ENCODE assay signal across 10 cellular contexts in genomic region chr7:129781856-129782256, GRCh38.
DNase-seq lines count a peak whose midpoint lies in the region; ATAC-seq, FAIRE-seq and TF ChIP-seq lines count a peak whose summit lies in the region.
"Had no signal": no experiment of that assay in that cellular context is flagged by ENCODE, and none has a peak within 500 bp of the region (broad histone marks: within the 10 kb centered on the region; RNA-seq: fewer than 3 reads in every experiment).

No MANE protein-coding gene starts in this region.

- no peak overlapping the region; a peak in 1 of 4 replicates for H3K9ac ChIP-seq in K562 (ENCODE audit: insufficient read depth in 1 of 2, low read depth in 2 of 2, low read length in 2 of 2)

- H3K79me2 ChIP-seq in K562 (ENCODE audit: control insufficient read depth, insufficient read depth, low read length) = peaks cover 22% of the 10 kb centered on the region; the same call in 2 of the 3 replicates

- DNase-seq in DMS 273 (lab: John Stamatoyannopoulos, UW; ENCODE audit: unreplicated experiment) (peak; percentile 82), DMS 273 treated with DMSO at 0.1 percent for 48 hours (lab: John Stamatoyannopoulos, UW) (no peak), NCI-H128 (lab: John Stamatoyannopoulos, UW; ENCODE audit: unreplicated experiment) (peak; percentile 29), K562 (ENCODE audit: extremely low read depth in 1 of 4, low spot score in 3 of 4) (peak in 1 of 4 experiments; percentile 57), pancreas (peak in 2 of 6 donors; percentile 22 to 30), OCI-M1 (lab: John Stamatoyannopoulos, UW) (no peak)
- DNase-seq: ovary had no signal

- intact Hi-C loops in K562 (cut with micrococcal nuclease) = no loop called here
- intact Hi-C loops in pancreas (cut with DNase I) = no loop called here

- no peak for TF ChIP-seq EP300 in K562 (IDR thresholded peaks at IDR 0.05; ENCODE audit: low read length)

- TF ChIP-seq CTCF in K562 (IDR thresholded peaks at IDR 0.05 in 2 of 3, conservative IDR thresholded peaks at IDR 0.05 in 1 of 3; ENCODE audit: insufficient read depth in 2 of 3, low read depth in 1 of 3, low read length in 3 of 3) (no peak), pancreas (IDR thresholded peaks at IDR 0.05) (no peak)

- no peak for FAIRE-seq in K562 (lab: Jason Lieb, UNC)
- no peak for FAIRE-seq in pancreas (lab: Jason Lieb, UNC)

- no peak overlapping the region for H3K4me2 ChIP-seq in K562 (ENCODE audit: insufficient read depth, low read length)

- TF ChIP-seq POLR2A in K562 (conservative IDR thresholded peaks at IDR 0.05) = no peak

- no peaks in the 10 kb centered on the region for H3K27me3 ChIP-seq in K562 (ENCODE audit: control insufficient read depth in 2 of 2, insufficient read depth in 2 of 2, low read length in 2 of 2)
- H3K27me3 ChIP-seq in pancreas = peaks cover 0 to 15% (median 2%) of the 10 kb centered on the region in 4 donors

- WGBS in K562 (ENCODE audit: insufficient coverage, low coverage, missing lambda C conversion rate) = 77% methylated on average over 39 of the region's 43 CpGs
- 7 to 19% methylated on average over 29 to 43 of the region's 43 CpGs for WGBS in pancreas, 2 donors

- H4K20me1 ChIP-seq in K562 (replicated peaks; ENCODE audit: control insufficient read depth, insufficient read depth, low read length) = no peaks in the 10 kb centered on the region; the same call in 1 of the 2 replicates

- CTCF ChIA-PET in K562 (lab: Yijun Ruan, JAX; ENCODE audit: low intra/inter-chr PET ratio) = interaction anchor here (0.7 kb wide), 1 partner anchor 1721 kb away, joined by 3 read pairs; no protein-coding TSS in a partner anchor

- no peak overlapping the region for H2AFZ ChIP-seq in K562 (ENCODE audit: low read depth, low read length)

- H3K4me1 ChIP-seq in K562 (replicated peaks in 1 of 2; ENCODE audit: control insufficient read depth in 2 of 2, insufficient read depth in 2 of 2, low read length in 2 of 2) (peaks cover 13 to 80% of the 10 kb centered on the region in 2 experiments; a peak in 3 of 5 replicates), pancreas (peaks cover 0 to 10% (median 0%) of the 10 kb centered on the region in 3 donors)

- in situ Hi-C loops in K562 (cut with MboI) = no loop called here

- no peak for TF ChIP-seq RAD21 in K562 (CRISPR knock-in tag; conservative IDR thresholded peaks at IDR 0.05 in 1 of 2, IDR thresholded peaks at IDR 0.05 in 1 of 2)

- POLR2A ChIA-PET in K562 (lab: Yijun Ruan, JAX) = no interaction called here

- H3K9me1 ChIP-seq in K562 (ENCODE audit: control insufficient read depth, insufficient read depth, low read length) = no peaks in the 10 kb centered on the region

- no peaks in the 10 kb centered on the region for H3K9me3 ChIP-seq in K562 (replicated peaks; ENCODE audit: control insufficient read depth, insufficient read depth, low read depth, low read length)
- H3K9me3 ChIP-seq in pancreas = no peaks in the 10 kb centered on the region
- H3K9me3 ChIP-seq: ovary had no signal

- H3K4me3 ChIP-seq in K562 (no peak overlapping the region), pancreas (peak overlapping the region in 3 of 4 donors; percentile 1 to 89 (median 82))
- H3K4me3 ChIP-seq: ovary had no signal

- BruUV-seq in K562 (replicated peaks; lab: Mats Ljungman, UMichigan) = no TSS peak

- no peaks in the 10 kb centered on the region for H3K36me3 ChIP-seq in K562 (ENCODE audit: control insufficient read depth, insufficient read depth, low read length)
- no peaks in the 10 kb centered on the region for H3K36me3 ChIP-seq in pancreas
- H3K36me3 ChIP-seq: ovary had no signal

- H3K27ac ChIP-seq in K562 (ENCODE audit: extremely low read depth, low read depth, low read length) (no peak overlapping the region), pancreas (no peak overlapping the region)
- H3K27ac ChIP-seq: foreskin keratinocyte, ovary had no signal

- ATAC-seq in K562 (no peak), pancreas (no peak), HG02852 (IDR thresholded peaks at IDR 0.05; ENCODE audit: unreplicated experiment) (no peak), HG03135 (IDR thresholded peaks at IDR 0.05; ENCODE audit: unreplicated experiment) (no peak)
- ATAC-seq: foreskin keratinocyte had no signal

TF ChIP-seq in K562, 482 proteins besides CTCF, POLR2A, EP300 and RAD21:
- TF ChIP-seq NRF1 (conservative IDR thresholded peaks at IDR 0.05 in 1 of 2, IDR thresholded peaks at IDR 0.05 in 1 of 2) (no peak), CBX5 (IDR thresholded peaks at IDR 0.05; ENCODE audit: borderline replicate concordance, low read depth) (no peak), PCBP1 (IDR thresholded peaks at IDR 0.05; ENCODE audit: low read depth, low read length, poor library complexity, severe bottlenecking) (peak; percentile 70), ZBTB33 (CRISPR knock-in tag; IDR thresholded peaks at IDR 0.05) (peak; percentile 98), GTF2F1 (IDR thresholded peaks at IDR 0.05; ENCODE audit: low read depth, low read length) (no peak), CREB1 (IDR thresholded peaks at IDR 0.05) (no peak), CREB1 (CRISPR knock-in tag; IDR thresholded peaks at IDR 0.05) (no peak), ZNF589 (CRISPR knock-in tag; IDR thresholded peaks at IDR 0.05; ENCODE audit: low read depth) (no peak), MYC (IDR thresholded peaks at IDR 0.05; ENCODE audit: low read depth, low read length) (no peak), MYC (CRISPR knock-in tag; IDR thresholded peaks at IDR 0.05; ENCODE audit: borderline replicate concordance, low read depth) (no peak), ZBTB7A (IDR thresholded peaks at IDR 0.05; ENCODE audit: borderline replicate concordance, control insufficient read depth, low read depth, low read length) (0 out of 2 replicates have a peak, but pooled peaks have one; percentile 32)
- TF ChIP-seq, protein P1, sequence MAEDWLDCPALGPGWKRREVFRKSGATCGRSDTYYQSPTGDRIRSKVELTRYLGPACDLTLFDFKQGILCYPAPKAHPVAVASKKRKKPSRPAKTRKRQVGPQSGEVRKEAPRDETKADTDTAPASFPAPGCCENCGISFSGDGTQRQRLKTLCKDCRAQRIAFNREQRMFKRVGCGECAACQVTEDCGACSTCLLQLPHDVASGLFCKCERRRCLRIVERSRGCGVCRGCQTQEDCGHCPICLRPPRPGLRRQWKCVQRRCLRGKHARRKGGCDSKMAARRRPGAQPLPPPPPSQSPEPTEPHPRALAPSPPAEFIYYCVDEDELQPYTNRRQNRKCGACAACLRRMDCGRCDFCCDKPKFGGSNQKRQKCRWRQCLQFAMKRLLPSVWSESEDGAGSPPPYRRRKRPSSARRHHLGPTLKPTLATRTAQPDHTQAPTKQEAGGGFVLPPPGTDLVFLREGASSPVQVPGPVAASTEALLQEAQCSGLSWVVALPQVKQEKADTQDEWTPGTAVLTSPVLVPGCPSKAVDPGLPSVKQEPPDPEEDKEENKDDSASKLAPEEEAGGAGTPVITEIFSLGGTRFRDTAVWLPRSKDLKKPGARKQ (CRISPR knock-in tag; IDR thresholded peaks at IDR 0.05) = no peak
- TF ChIP-seq, protein P2, sequence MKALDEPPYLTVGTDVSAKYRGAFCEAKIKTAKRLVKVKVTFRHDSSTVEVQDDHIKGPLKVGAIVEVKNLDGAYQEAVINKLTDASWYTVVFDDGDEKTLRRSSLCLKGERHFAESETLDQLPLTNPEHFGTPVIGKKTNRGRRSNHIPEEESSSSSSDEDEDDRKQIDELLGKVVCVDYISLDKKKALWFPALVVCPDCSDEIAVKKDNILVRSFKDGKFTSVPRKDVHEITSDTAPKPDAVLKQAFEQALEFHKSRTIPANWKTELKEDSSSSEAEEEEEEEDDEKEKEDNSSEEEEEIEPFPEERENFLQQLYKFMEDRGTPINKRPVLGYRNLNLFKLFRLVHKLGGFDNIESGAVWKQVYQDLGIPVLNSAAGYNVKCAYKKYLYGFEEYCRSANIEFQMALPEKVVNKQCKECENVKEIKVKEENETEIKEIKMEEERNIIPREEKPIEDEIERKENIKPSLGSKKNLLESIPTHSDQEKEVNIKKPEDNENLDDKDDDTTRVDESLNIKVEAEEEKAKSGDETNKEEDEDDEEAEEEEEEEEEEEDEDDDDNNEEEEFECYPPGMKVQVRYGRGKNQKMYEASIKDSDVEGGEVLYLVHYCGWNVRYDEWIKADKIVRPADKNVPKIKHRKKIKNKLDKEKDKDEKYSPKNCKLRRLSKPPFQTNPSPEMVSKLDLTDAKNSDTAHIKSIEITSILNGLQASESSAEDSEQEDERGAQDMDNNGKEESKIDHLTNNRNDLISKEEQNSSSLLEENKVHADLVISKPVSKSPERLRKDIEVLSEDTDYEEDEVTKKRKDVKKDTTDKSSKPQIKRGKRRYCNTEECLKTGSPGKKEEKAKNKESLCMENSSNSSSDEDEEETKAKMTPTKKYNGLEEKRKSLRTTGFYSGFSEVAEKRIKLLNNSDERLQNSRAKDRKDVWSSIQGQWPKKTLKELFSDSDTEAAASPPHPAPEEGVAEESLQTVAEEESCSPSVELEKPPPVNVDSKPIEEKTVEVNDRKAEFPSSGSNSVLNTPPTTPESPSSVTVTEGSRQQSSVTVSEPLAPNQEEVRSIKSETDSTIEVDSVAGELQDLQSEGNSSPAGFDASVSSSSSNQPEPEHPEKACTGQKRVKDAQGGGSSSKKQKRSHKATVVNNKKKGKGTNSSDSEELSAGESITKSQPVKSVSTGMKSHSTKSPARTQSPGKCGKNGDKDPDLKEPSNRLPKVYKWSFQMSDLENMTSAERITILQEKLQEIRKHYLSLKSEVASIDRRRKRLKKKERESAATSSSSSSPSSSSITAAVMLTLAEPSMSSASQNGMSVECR (CRISPR knock-in tag; IDR thresholded peaks at IDR 0.05) = no peak
TF ChIP-seq in K562: peak in this region for 3.

Comparison
In these comparisons a context has a peak if more than half of its experiments do, and no peak if none do; other contexts are left out.
1. DNase-seq: peak in DMS 273 (single experiment) and NCI-H128 (single experiment); none in DMS 273 treated with DMSO at 0.1 percent for 48 hours (single experiment) and OCI-M1 (single experiment).